ENCODE assay signal across 11 cellular contexts in genomic region chr10:72171175-72171630, GRCh38. TPM values are rescaled to one million over a fixed set of nuclear protein-coding genes. Genes with fewer than 3 reads are reported as not detected.
A peak's percentile ranks its signal among the peaks of the same experiment; 100 is the strongest.
DNase-seq lines count a peak whose midpoint lies in the region; ATAC-seq and TF ChIP-seq lines count a peak whose summit lies in the region.
"Had no signal": no experiment of that assay in that cellular context is flagged by ENCODE, and none has a peak within 500 bp of the region (broad histone marks: within the 10 kb centered on the region; RNA-seq: fewer than 3 reads in every experiment).

No MANE protein-coding gene starts in this region.

- H3K27me3 ChIP-seq in prostate gland (replicated peaks; ENCODE audit: insufficient read depth), result no peaks in the 10 kb centered on the region
- H3K27me3 ChIP-seq: ascending aorta had no signal

- H3K36me3 ChIP-seq in mesodermal cell (ENCODE audit: control insufficient read depth, insufficient read depth, low read length) (no peaks in the 10 kb centered on the region), prostate gland (no peaks in the 10 kb centered on the region)
- H3K36me3 ChIP-seq: ascending aorta had no signal

- DNase-seq in Caki2 (ENCODE audit: low read depth), result peak; percentile 97
- peak; percentile 54 for DNase-seq in NCI-H460 (ENCODE audit: extremely low read depth, low read depth)
- DNase-seq in NCI-H128 (lab: John Stamatoyannopoulos, UW; ENCODE audit: unreplicated experiment), result no peak
- DNase-seq in SKM-1 (lab: John Stamatoyannopoulos, UW; ENCODE audit: unreplicated experiment), result no peak
- no peak for DNase-seq in prostate gland (ENCODE audit: low spot score)
- DNase-seq: NCI-H1436; stimulated activated naive CD4-positive, alpha-beta T cell had no signal

- no peak for TF ChIP-seq POLR2A in prostate gland (IDR thresholded peaks at IDR 0.05)

- TF ChIP-seq CTCF in prostate gland (IDR thresholded peaks at IDR 0.05), result no peak

- in situ Hi-C loops in Caki2 (cut with HindIII; ENCODE audit: low pct_unique_long_range_greater_than_20kb, low sequenced_read_pairs), result no loop called here

- H3K27ac ChIP-seq in mesodermal cell (ENCODE audit: low read depth, low read length, severe bottlenecking) (peak overlapping the region; percentile 1), prostate gland (no peak overlapping the region)
- H3K27ac ChIP-seq: ascending aorta had no signal

- no peak overlapping the region for H3K4me3 Mint-ChIP-seq in dendritic cell treated with granulocyte-macrophage colony-stimulating factor and Interleukin-4, amounts not matched to agents 40 ng/mL and 50 ng/mL, for 4 days

- peak overlapping the region; percentile 31 for H3K27ac Mint-ChIP-seq in dendritic cell treated with granulocyte-macrophage colony-stimulating factor and Interleukin-4, amounts not matched to agents 40 ng/mL and 50 ng/mL, for 4 days

- 87% methylated on average over 5 to 7 of the region's 7 CpGs for WGBS in mesodermal cell (ENCODE audit: insufficient coverage in 2 of 2), 2 experiments
- WGBS in prostate gland, result 77% methylated on average over 7 of the region's 7 CpGs

- ATAC-seq in GM19452 (IDR thresholded peaks at IDR 0.05; ENCODE audit: unreplicated experiment), result no peak

- H3K9me3 Mint-ChIP-seq in dendritic cell treated with granulocyte-macrophage colony-stimulating factor and Interleukin-4, amounts not matched to agents 40 ng/mL and 50 ng/mL, for 4 days, result no peaks in the 10 kb centered on the region

- intact Hi-C loops in dendritic cell treated with granulocyte-macrophage colony-stimulating factor and Interleukin-4, amounts not matched to agents 40 ng/mL and 50 ng/mL, for 4 days (cut with micrococcal nuclease), result no loop called here
- intact Hi-C loops in prostate gland (cut with DNase I), result no loop called here

- H3K36me3 Mint-ChIP-seq in dendritic cell treated with granulocyte-macrophage colony-stimulating factor and Interleukin-4, amounts not matched to agents 40 ng/mL and 50 ng/mL, for 4 days (ENCODE audit: low read depth), result peaks cover 8% of the 10 kb centered on the region

- H3K27me3 Mint-ChIP-seq in dendritic cell treated with granulocyte-macrophage colony-stimulating factor and Interleukin-4, amounts not matched to agents 40 ng/mL and 50 ng/mL, for 4 days, result no peaks in the 10 kb centered on the region

- peaks cover 24% of the 10 kb centered on the region for H3K4me1 ChIP-seq in mesodermal cell (ENCODE audit: control insufficient read depth, insufficient read depth, low read length, poor library complexity, severe bottlenecking)
- H3K4me1 ChIP-seq in prostate gland (replicated peaks), result no peaks in the 10 kb centered on the region

- H3K4me1 Mint-ChIP-seq in dendritic cell treated with granulocyte-macrophage colony-stimulating factor and Interleukin-4, amounts not matched to agents 40 ng/mL and 50 ng/mL, for 4 days (ENCODE audit: low read depth), result peaks cover 20% of the 10 kb centered on the region

- H3K9me3 ChIP-seq in mesodermal cell (ENCODE audit: control insufficient read depth, low read length), result no peaks in the 10 kb centered on the region
- no peaks in the 10 kb centered on the region for H3K9me3 ChIP-seq in prostate gland
- H3K9me3 ChIP-seq: ascending aorta had no signal

- no peak overlapping the region for H3K4me3 ChIP-seq in mesodermal cell (ENCODE audit: extremely low read depth, insufficient read depth, low read length, poor library complexity, severe bottlenecking)
- no peak overlapping the region for H3K4me3 ChIP-seq in prostate gland
- H3K4me3 ChIP-seq: ascending aorta had no signal

RNA-seq across cellular contexts. Expression of gene ANAPC16, which starts 44.6 kb away (rescaled TPM):
- 279 and 280 TPM in 2 replicates for total RNA-seq in Caki2 (2014; rRNA removed; shearing (Covaris generic); ENCODE audit: low replicate concordance)
- total RNA-seq in NCI-H460 (2014; rRNA removed; shearing (Covaris generic)), result 170 and 182 TPM in 2 replicates
- 86.2 and 90.8 TPM in 2 replicates for polyA plus RNA-seq in NCI-H460 (2014; cell fraction: nucleus; rRNA removed)
- 64.0 TPM for polyA plus RNA-seq in mesodermal cell (2013, experiment 1 of 2)
- polyA plus RNA-seq in mesodermal cell (2013, experiment 2 of 2), result 65.5 TPM
- total RNA-seq in prostate gland, result 100 to 1,000 TPM in 1 of 2 donors, 10 to 100 TPM in 1; 73.4 to 123 TPM

RNA-seq across cellular contexts. Expression of gene ASCC1, which starts 44.9 kb away (rescaled TPM):
- 55.1 and 82.7 TPM in 2 replicates for total RNA-seq in Caki2 (2014; rRNA removed; shearing (Covaris generic); ENCODE audit: low replicate concordance)
- total RNA-seq in NCI-H460 (2014; rRNA removed; shearing (Covaris generic)), result 59.6 and 59.7 TPM in 2 replicates
- polyA plus RNA-seq in NCI-H460 (2014; cell fraction: nucleus; rRNA removed), result 29.1 and 34.0 TPM in 2 replicates
- polyA plus RNA-seq in mesodermal cell (2013, experiment 1 of 2), result 34.4 TPM
- polyA plus RNA-seq in mesodermal cell (2013, experiment 2 of 2), result 39.1 TPM
- total RNA-seq in prostate gland, result 10 to 100 TPM; 14.8 to 38.3 TPM

Comparison
In these comparisons a context has a peak if more than half of its experiments do, and no peak if none do; other contexts are left out.
1. DNase-seq: peak in Caki2 (single experiment) and NCI-H460 (single experiment); none in NCI-H128 (single experiment), SKM-1 (single experiment) and prostate gland (single experiment).